Comparison of ENCODE assay signal across 24 cellular contexts in genomic region chr2:157905092-157905491, GRCh38.
"Had no signal": no experiment of that assay in that cellular context is flagged by ENCODE, and none has a peak within 500 bp of the region (broad histone marks: within the 10 kb centered on the region; RNA-seq: fewer than 3 reads in every experiment).

No MANE protein-coding gene starts in this region.

- H3K27ac ChIP-seq: brain microvascular endothelial cell had no signal

- H3K27me3 ChIP-seq: brain microvascular endothelial cell had no signal

- H3K36me3 ChIP-seq: brain microvascular endothelial cell had no signal

- DNase-seq: activated B cell treated with CpG ODN at 0.5 μM for 24 hours; activated CD4-positive, alpha-beta memory T cell treated with anti-CD3 and anti-CD28 coated beads for 36 hours; activated CD4-positive, alpha-beta T cell treated with anti-CD3 and anti-CD28 coated beads for 4 hours; activated CD4-positive, alpha-beta T cell treated with anti-CD3 and anti-CD28 coated beads, Interleukin-2, amount 50 U/mL, for 1 hour; activated CD4-positive, CD25-positive, alpha-beta regulatory T cell treated with anti-CD3 and anti-CD28 coated beads, Interleukin-2, amount 50 U/mL, for 72 hours; activated CD8-positive, alpha-beta memory T cell treated with anti-CD3 and anti-CD28 coated beads, Interleukin-2, amount 50 U/mL, for 48 hours; activated effector memory CD4-positive, alpha-beta T cell treated with Interleukin-2 at 50 U/mL for 16 hours; activated naive CD4-positive, alpha-beta T cell treated with anti-CD3 and anti-CD28 coated beads, Interleukin-2, amount 10 ng/mL, durations not matched to agents 7 days and 5 days; activated naive CD8-positive, alpha-beta T cell treated with anti-CD3 and anti-CD28 coated beads for 36 hours; activated T-cell treated with anti-CD3 and anti-CD28 coated beads, Interleukin-2, amount 50 U/mL, for 48 hours; amniotic stem cell; aorta; brain microvascular endothelial cell; central memory CD4-positive, alpha-beta T cell; NCI-H1048; NCI-H1105 treated with DMSO at 0.1 percent for 48 hours; NCI-H1436; NCI-H1694; NCI-H1930; NCI-H2081 treated with DMSO at 0.1 percent for 48 hours; NCI-H226; NCI-H524 treated with DMSO at 0.1 percent for 48 hours; Right ventricle myocardium superior; T1000 had no signal
